9 cellular contexts compared by ENCODE assay signal in the genomic region with DNA sequence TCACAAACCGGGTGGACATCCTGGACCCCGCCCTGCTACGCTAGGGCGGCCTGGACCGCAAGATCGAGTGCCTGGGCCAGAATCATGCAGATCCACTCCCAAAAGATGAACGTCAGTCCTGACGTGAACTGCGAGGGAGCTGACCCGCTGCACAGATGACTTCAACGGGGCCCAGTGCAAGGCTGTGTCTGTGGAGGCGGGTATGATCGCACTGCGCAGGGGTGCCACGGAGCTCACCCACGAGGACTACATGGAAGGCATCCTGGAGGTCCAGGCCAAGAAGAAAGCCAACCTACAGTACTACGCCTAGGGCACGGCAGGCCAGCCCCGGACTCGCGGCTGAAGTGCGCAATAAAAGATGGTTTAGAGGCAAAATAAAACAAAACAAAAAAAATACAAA. TPM values are rescaled to one million over a fixed set of nuclear protein-coding genes. Genes with fewer than 3 reads are reported as not detected.
"Had no signal": no experiment of that assay in that cellular context is flagged by ENCODE, and none has a peak within 500 bp of the region (broad histone marks: within the 10 kb centered on the region; RNA-seq: fewer than 3 reads in every experiment).

No MANE protein-coding gene starts in this region.

- ATAC-seq: GM23338 had no signal

- H3K4me3 ChIP-seq: GM23338 had no signal

- FAIRE-seq: H1, H54, HepG2 had no signal

- DNase-seq: H9, HCEC 1CT had no signal

- H3K27ac ChIP-seq: HL-60 had no signal

- H3K4me2 ChIP-seq: GM23338 had no signal

RNA-seq across cellular contexts. Expression of gene SAXO1, which starts 5.2 kb away (rescaled TPM):
- total RNA-seq: GM23338, HepG2, HT1080 had no signal
- polyA plus RNA-seq: HepG2, IgD-negative memory B cell had no signal
